16 cellular contexts compared by ENCODE assay signal in genomic region chr9:76027426-76027825, GRCh38.
A peak's percentile ranks its signal among the peaks of the same experiment; 100 is the strongest.
DNase-seq lines count a peak whose midpoint lies in the region; FAIRE-seq and TF ChIP-seq lines count a peak whose summit lies in the region.
"Had no signal": no experiment of that assay in that cellular context is flagged by ENCODE, and none has a peak within 500 bp of the region (broad histone marks: within the 10 kb centered on the region; RNA-seq: fewer than 3 reads in every experiment).

No MANE protein-coding gene starts in this region.

- no peak for TF ChIP-seq CTCF in adrenal gland (IDR thresholded peaks at IDR 0.05)
- TF ChIP-seq CTCF in GM13977 (IDR thresholded peaks at IDR 0.05; ENCODE audit: extremely low read depth, insufficient read depth, missing control alignments): no peak

- FAIRE-seq in GM12892 (lab: Jason Lieb, UNC): no peak
- FAIRE-seq: endothelial cell of umbilical vein, GM12891 had no signal

- no peaks in the 10 kb centered on the region for H3K4me1 ChIP-seq in adrenal gland (replicated peaks in 1 of 2)
- H3K4me1 ChIP-seq: thyroid gland had no signal

- H3K9me3 ChIP-seq in adrenal gland (replicated peaks in 1 of 3): no peaks in the 10 kb centered on the region
- H3K9me3 ChIP-seq: thyroid gland had no signal

- TF ChIP-seq POLR2A in adrenal gland (IDR thresholded peaks at IDR 0.05) (no peak), GM12892 (IDR thresholded peaks at IDR 0.05; ENCODE audit: low read depth, low read length) (no peak)

- no peaks in the 10 kb centered on the region for H3K9me3 Mint-ChIP-seq in T-helper 1 cell treated with Interleukin-12 subunit alpha and Interleukin-12 subunit beta and Interleukin-4 antibody, amounts not matched to agents 30 μg/mL and 1 μg/mL, for 36 hours

- H3K27ac ChIP-seq in adrenal gland: no peak overlapping the region
- H3K27ac ChIP-seq: thyroid gland had no signal

- in situ Hi-C loops in GM13977 (cut with MboI; ENCODE audit: low pct_unique_long_range_greater_than_20kb, low sequenced_read_pairs, unreplicated experiment): no loop called here

- peak overlapping the region; percentile 52 for H3K4me3 Mint-ChIP-seq in T-helper 1 cell treated with Interleukin-12 subunit alpha and Interleukin-12 subunit beta and Interleukin-4 antibody, amounts not matched to agents 30 μg/mL and 1 μg/mL, for 36 hours

- H3K4me3 ChIP-seq in adrenal gland: no peak overlapping the region
- H3K4me3 ChIP-seq: thyroid gland had no signal

- DNase-seq in A172 (ENCODE audit: low spot score) (peak; percentile 10), Daoy (ENCODE audit: low read depth) (peak; percentile 29), adrenal gland (no peak), amniotic stem cell (lab: John Stamatoyannopoulos, UW) (no peak), GM13977 (ENCODE audit: low spot score) (no peak), GM12892 (ENCODE audit: insufficient read length) (no peak)
- peak; percentile 50 for DNase-seq in central memory CD4-positive, alpha-beta T cell
- DNase-seq: EL, MV-4-11, NCI-H2171, SW 1271, thyroid gland had no signal

- H3K4me1 Mint-ChIP-seq in T-helper 1 cell treated with Interleukin-12 subunit alpha and Interleukin-12 subunit beta and Interleukin-4 antibody, amounts not matched to agents 30 μg/mL and 1 μg/mL, for 36 hours (ENCODE audit: low read depth): peaks cover 53% of the 10 kb centered on the region

- intact Hi-C loops in adrenal gland (cut with DNase I): no loop called here

- 78 to 90% (median 87%) methylated on average over 5 of the region's 5 CpGs for WGBS in adrenal gland, 4 donors

- peaks cover 15% of the 10 kb centered on the region for H3K36me3 Mint-ChIP-seq in T-helper 1 cell treated with Interleukin-12 subunit alpha and Interleukin-12 subunit beta and Interleukin-4 antibody, amounts not matched to agents 30 μg/mL and 1 μg/mL, for 36 hours (ENCODE audit: low read depth)

- no peaks in the 10 kb centered on the region for H3K27me3 Mint-ChIP-seq in T-helper 1 cell treated with Interleukin-12 subunit alpha and Interleukin-12 subunit beta and Interleukin-4 antibody, amounts not matched to agents 30 μg/mL and 1 μg/mL, for 36 hours (ENCODE audit: low read depth)

- no peaks in the 10 kb centered on the region for H3K27me3 ChIP-seq in adrenal gland
- H3K27me3 ChIP-seq: thyroid gland had no signal

- H3K36me3 ChIP-seq in adrenal gland (replicated peaks in 1 of 2): peaks cover 0 to 12% of the 10 kb centered on the region in 2 donors
- H3K36me3 ChIP-seq: thyroid gland had no signal

- H3K27ac Mint-ChIP-seq in T-helper 1 cell treated with Interleukin-12 subunit alpha and Interleukin-12 subunit beta and Interleukin-4 antibody, amounts not matched to agents 30 μg/mL and 1 μg/mL, for 36 hours: peak overlapping the region; percentile 64
- H3K27ac Mint-ChIP-seq: progenitor cell of endocrine pancreas had no signal

Comparison
In these comparisons a context has a peak if more than half of its experiments do, and no peak if none do; other contexts are left out.
1. DNase-seq: peak in A172 (single experiment), Daoy (single experiment) and central memory CD4-positive, alpha-beta T cell (single experiment); none in adrenal gland (0 of 7), amniotic stem cell (single experiment), GM13977 (single experiment) and GM12892 (single experiment).